1 cellular context compared by ENCODE assay signal in genomic region chr19:45076029-45076850, GRCh38.
TF ChIP-seq lines count a peak whose summit lies in the region.

TSS of gene ZNF296 (minus strand) at chr19:45076478. CDS start at chr19:45076373, 105 bp downstream.

TF ChIP-seq in HepG2, 621 proteins besides CTCF, POLR2A, EP300 and RAD21 (continued from another document and continues in another):
- TF ChIP-seq, protein P1, sequence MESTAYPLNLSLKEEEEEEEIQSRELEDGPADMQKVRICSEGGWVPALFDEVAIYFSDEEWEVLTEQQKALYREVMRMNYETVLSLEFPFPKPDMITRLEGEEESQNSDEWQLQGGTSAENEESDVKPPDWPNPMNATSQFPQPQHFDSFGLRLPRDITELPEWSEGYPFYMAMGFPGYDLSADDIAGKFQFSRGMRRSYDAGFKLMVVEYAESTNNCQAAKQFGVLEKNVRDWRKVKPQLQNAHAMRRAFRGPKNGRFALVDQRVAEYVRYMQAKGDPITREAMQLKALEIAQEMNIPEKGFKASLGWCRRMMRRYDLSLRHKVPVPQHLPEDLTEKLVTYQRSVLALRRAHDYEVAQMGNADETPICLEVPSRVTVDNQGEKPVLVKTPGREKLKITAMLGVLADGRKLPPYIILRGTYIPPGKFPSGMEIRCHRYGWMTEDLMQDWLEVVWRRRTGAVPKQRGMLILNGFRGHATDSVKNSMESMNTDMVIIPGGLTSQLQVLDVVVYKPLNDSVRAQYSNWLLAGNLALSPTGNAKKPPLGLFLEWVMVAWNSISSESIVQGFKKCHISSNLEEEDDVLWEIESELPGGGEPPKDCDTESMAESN (CRISPR knock-in tag; conservative IDR thresholded peaks at IDR 0.05) = 0 out of 2 replicates have a peak, but pooled peaks have one; percentile 32
- TF ChIP-seq ZNF446 (CRISPR knock-in tag; IDR thresholded peaks at IDR 0.05) (0 out of 2 replicates have a peak, but pooled peaks have one; percentile 75), ATF7-NPFF (CRISPR knock-in tag; IDR thresholded peaks at IDR 0.05; ENCODE audit: low read depth) (peak; percentile 56; the same call in 1 of the 2 replicates), EHMT2 (IDR thresholded peaks at IDR 0.05; ENCODE audit: borderline replicate concordance, low read depth, low read length) (no peak), ELF4 (CRISPR knock-in tag; IDR thresholded peaks at IDR 0.05; ENCODE audit: borderline replicate concordance) (no peak), THYN1 (CRISPR knock-in tag; IDR thresholded peaks at IDR 0.05; ENCODE audit: borderline replicate concordance, low read depth) (no peak), RFXAP (CRISPR knock-in tag; IDR thresholded peaks at IDR 0.05; ENCODE audit: borderline replicate concordance) (0 out of 2 replicates have a peak, but pooled peaks have one; percentile 55), MAZ (IDR thresholded peaks at IDR 0.05; ENCODE audit: borderline replicate concordance, low read depth, low read length) (peak; percentile 51; the same call in 1 of the 2 replicates), MAZ (CRISPR knock-in tag; IDR thresholded peaks at IDR 0.05; ENCODE audit: low read depth) (peak; percentile 94), DNMT1 (CRISPR knock-in tag; IDR thresholded peaks at IDR 0.05) (no peak), ZNF572 (CRISPR knock-in tag; IDR thresholded peaks at IDR 0.05) (no peak), TRAFD1 (CRISPR knock-in tag; IDR thresholded peaks at IDR 0.05; ENCODE audit: borderline replicate concordance) (no peak), MXD4 (CRISPR knock-in tag; IDR thresholded peaks at IDR 0.05) (peak; percentile 89), STAG1 (CRISPR knock-in tag; IDR thresholded peaks at IDR 0.05) (no peak), MIXL1 (CRISPR knock-in tag; IDR thresholded peaks at IDR 0.05) (no peak), ZNF792 (CRISPR knock-in tag; IDR thresholded peaks at IDR 0.05) (no peak; the same call in 1 of the 2 replicates), CBFB (CRISPR knock-in tag; IDR thresholded peaks at IDR 0.05) (no peak), ZNF207 (IDR thresholded peaks at IDR 0.05; ENCODE audit: borderline replicate concordance) (no peak), RBFOX2 (IDR thresholded peaks at IDR 0.05; ENCODE audit: low read depth, low read length) (peak; percentile 82), ZNF44 (CRISPR knock-in tag; IDR thresholded peaks at IDR 0.05) (no peak), FOXO4 (CRISPR knock-in tag; conservative IDR thresholded peaks at IDR 0.05) (no peak), E2F1 (CRISPR knock-in tag; IDR thresholded peaks at IDR 0.05) (no peak), ZNF83 (CRISPR knock-in tag; IDR thresholded peaks at IDR 0.05; ENCODE audit: borderline replicate concordance) (no peak), ZBTB21 (CRISPR knock-in tag; IDR thresholded peaks at IDR 0.05) (0 out of 2 replicates have a peak, but pooled peaks have one; percentile 6), ZNF296 (CRISPR knock-in tag; conservative IDR thresholded peaks at IDR 0.05) (no peak), ZKSCAN1 (IDR thresholded peaks at IDR 0.05; ENCODE audit: low read length) (no peak), ZNF615 (CRISPR knock-in tag; IDR thresholded peaks at IDR 0.05; ENCODE audit: borderline replicate concordance) (no peak), HNRNPH1 (optimal IDR thresholded peaks at IDR 0.05; ENCODE audit: low read depth, low read length) (no peak), ZNF569 (CRISPR knock-in tag; IDR thresholded peaks at IDR 0.05; ENCODE audit: borderline replicate concordance) (no peak), ZNF143 (CRISPR knock-in tag; IDR thresholded peaks at IDR 0.05) (no peak), ZNF253 (CRISPR knock-in tag; IDR thresholded peaks at IDR 0.05; ENCODE audit: borderline replicate concordance) (no peak)
- TF ChIP-seq, protein P2, sequence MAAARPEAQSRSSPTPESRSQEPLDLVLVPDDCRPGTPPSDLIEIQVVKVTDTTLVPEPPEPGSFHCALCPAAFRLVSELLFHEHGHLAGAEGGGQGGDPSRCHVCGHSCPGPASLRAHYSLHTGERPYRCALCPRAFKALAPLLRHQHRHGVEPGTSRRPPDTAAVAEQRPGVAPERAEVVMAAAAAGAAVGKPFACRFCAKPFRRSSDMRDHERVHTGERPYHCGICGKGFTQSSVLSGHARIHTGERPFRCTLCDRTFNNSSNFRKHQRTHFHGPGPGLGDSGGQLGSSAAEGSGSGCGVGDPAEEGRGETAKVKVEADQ (CRISPR knock-in tag; IDR thresholded peaks at IDR 0.05; ENCODE audit: borderline replicate concordance) = no peak
- TF ChIP-seq, protein P3, sequence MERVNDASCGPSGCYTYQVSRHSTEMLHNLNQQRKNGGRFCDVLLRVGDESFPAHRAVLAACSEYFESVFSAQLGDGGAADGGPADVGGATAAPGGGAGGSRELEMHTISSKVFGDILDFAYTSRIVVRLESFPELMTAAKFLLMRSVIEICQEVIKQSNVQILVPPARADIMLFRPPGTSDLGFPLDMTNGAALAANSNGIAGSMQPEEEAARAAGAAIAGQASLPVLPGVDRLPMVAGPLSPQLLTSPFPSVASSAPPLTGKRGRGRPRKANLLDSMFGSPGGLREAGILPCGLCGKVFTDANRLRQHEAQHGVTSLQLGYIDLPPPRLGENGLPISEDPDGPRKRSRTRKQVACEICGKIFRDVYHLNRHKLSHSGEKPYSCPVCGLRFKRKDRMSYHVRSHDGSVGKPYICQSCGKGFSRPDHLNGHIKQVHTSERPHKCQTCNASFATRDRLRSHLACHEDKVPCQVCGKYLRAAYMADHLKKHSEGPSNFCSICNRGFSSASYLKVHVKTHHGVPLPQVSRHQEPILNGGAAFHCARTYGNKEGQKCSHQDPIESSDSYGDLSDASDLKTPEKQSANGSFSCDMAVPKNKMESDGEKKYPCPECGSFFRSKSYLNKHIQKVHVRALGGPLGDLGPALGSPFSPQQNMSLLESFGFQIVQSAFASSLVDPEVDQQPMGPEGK (CRISPR knock-in tag; IDR thresholded peaks at IDR 0.05) = peak; percentile 66
- TF ChIP-seq, protein P4, sequence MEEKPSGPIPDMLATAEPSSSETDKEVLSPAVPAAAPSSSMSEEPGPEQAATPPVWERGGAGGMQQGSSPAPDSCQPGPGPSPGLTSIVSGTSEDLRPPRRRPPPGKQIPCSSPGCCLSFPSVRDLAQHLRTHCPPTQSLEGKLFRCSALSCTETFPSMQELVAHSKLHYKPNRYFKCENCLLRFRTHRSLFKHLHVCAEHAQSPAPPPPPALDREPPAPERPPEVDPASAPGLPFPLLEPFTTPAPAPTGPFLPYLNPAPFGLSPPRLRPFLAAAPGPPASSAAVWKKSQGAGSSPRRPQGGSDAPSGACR (CRISPR knock-in tag; IDR thresholded peaks at IDR 0.05) = no peak
- TF ChIP-seq, protein P5, sequence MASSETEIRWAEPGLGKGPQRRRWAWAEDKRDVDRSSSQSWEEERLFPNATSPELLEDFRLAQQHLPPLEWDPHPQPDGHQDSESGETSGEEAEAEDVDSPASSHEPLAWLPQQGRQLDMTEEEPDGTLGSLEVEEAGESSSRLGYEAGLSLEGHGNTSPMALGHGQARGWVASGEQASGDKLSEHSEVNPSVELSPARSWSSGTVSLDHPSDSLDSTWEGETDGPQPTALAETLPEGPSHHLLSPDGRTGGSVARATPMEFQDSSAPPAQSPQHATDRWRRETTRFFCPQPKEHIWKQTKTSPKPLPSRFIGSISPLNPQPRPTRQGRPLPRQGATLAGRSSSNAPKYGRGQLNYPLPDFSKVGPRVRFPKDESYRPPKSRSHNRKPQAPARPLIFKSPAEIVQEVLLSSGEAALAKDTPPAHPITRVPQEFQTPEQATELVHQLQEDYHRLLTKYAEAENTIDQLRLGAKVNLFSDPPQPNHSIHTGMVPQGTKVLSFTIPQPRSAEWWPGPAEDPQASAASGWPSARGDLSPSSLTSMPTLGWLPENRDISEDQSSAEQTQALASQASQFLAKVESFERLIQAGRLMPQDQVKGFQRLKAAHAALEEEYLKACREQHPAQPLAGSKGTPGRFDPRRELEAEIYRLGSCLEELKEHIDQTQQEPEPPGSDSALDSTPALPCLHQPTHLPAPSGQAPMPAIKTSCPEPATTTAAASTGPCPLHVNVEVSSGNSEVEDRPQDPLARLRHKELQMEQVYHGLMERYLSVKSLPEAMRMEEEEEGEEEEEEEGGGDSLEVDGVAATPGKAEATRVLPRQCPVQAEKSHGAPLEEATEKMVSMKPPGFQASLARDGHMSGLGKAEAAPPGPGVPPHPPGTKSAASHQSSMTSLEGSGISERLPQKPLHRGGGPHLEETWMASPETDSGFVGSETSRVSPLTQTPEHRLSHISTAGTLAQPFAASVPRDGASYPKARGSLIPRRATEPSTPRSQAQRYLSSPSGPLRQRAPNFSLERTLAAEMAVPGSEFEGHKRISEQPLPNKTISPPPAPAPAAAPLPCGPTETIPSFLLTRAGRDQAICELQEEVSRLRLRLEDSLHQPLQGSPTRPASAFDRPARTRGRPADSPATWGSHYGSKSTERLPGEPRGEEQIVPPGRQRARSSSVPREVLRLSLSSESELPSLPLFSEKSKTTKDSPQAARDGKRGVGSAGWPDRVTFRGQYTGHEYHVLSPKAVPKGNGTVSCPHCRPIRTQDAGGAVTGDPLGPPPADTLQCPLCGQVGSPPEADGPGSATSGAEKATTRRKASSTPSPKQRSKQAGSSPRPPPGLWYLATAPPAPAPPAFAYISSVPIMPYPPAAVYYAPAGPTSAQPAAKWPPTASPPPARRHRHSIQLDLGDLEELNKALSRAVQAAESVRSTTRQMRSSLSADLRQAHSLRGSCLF (CRISPR knock-in tag; IDR thresholded peaks at IDR 0.05; ENCODE audit: borderline replicate concordance) = no peak
- TF ChIP-seq, protein P6, sequence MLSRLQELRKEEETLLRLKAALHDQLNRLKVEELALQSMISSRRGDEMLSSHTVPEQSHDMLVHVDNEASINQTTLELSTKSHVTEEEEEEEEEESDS (CRISPR knock-in tag; IDR thresholded peaks at IDR 0.05; ENCODE audit: borderline replicate concordance) = no peak
- TF ChIP-seq, protein P7, sequence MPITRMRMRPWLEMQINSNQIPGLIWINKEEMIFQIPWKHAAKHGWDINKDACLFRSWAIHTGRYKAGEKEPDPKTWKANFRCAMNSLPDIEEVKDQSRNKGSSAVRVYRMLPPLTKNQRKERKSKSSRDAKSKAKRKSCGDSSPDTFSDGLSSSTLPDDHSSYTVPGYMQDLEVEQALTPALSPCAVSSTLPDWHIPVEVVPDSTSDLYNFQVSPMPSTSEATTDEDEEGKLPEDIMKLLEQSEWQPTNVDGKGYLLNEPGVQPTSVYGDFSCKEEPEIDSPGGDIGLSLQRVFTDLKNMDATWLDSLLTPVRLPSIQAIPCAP (CRISPR knock-in tag; IDR thresholded peaks at IDR 0.05; ENCODE audit: low read depth) = no peak
- TF ChIP-seq, protein P8, sequence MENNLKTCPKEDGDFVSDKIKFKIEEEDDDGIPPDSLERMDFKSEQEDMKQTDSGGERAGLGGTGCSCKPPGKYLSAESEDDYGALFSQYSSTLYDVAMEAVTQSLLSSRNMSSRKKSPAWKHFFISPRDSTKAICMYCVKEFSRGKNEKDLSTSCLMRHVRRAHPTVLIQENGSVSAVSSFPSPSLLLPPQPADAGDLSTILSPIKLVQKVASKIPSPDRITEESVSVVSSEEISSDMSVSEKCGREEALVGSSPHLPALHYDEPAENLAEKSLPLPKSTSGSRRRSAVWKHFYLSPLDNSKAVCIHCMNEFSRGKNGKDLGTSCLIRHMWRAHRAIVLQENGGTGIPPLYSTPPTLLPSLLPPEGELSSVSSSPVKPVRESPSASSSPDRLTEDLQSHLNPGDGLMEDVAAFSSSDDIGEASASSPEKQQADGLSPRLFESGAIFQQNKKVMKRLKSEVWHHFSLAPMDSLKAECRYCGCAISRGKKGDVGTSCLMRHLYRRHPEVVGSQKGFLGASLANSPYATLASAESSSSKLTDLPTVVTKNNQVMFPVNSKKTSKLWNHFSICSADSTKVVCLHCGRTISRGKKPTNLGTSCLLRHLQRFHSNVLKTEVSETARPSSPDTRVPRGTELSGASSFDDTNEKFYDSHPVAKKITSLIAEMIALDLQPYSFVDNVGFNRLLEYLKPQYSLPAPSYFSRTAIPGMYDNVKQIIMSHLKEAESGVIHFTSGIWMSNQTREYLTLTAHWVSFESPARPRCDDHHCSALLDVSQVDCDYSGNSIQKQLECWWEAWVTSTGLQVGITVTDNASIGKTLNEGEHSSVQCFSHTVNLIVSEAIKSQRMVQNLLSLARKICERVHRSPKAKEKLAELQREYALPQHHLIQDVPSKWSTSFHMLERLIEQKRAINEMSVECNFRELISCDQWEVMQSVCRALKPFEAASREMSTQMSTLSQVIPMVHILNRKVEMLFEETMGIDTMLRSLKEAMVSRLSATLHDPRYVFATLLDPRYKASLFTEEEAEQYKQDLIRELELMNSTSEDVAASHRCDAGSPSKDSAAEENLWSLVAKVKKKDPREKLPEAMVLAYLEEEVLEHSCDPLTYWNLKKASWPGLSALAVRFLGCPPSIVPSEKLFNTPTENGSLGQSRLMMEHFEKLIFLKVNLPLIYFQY (CRISPR knock-in tag; IDR thresholded peaks at IDR 0.05; ENCODE audit: borderline replicate concordance) = 0 out of 2 replicates have a peak, but pooled peaks have one; percentile 27
- TF ChIP-seq, protein P9, sequence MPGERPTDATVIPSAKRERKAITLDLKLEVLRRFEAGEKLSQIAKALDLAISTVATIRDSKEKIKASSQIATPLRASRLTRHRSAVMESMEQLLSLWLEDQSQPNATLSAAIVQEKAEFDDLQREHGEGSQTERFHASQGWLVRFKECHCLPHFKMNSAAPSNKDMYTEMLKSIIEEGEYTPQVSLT (CRISPR knock-in tag; IDR thresholded peaks at IDR 0.05; ENCODE audit: borderline replicate concordance, low read depth) = peak; percentile 69; the same call in 1 of the 2 replicates
